ENCODE assay signal across 17 cellular contexts in genomic region chr20:54681869-54682268, GRCh38.
DNase-seq lines count a peak whose midpoint lies in the region; ATAC-seq and TF ChIP-seq lines count a peak whose summit lies in the region.
"Had no signal": no experiment of that assay in that cellular context is flagged by ENCODE, and none has a peak within 500 bp of the region (broad histone marks: within the 10 kb centered on the region; RNA-seq: fewer than 3 reads in every experiment).

No MANE protein-coding gene starts in this region.

- H4K5ac ChIP-seq in mesendoderm (ENCODE audit: low read length): no peak overlapping the region

- H3K9me3 ChIP-seq in ectodermal cell (ENCODE audit: control insufficient read depth, low read length) (no peaks in the 10 kb centered on the region), neural progenitor cell (ENCODE audit: low read depth) (no peaks in the 10 kb centered on the region), smooth muscle cell (replicated peaks; ENCODE audit: low read depth) (no peaks in the 10 kb centered on the region)
- H3K9me3 ChIP-seq: Caco-2 had no signal

- H2AFZ ChIP-seq in neural progenitor cell (replicated peaks) (peak overlapping the region; percentile 15), smooth muscle cell (ENCODE audit: low read depth) (no peak overlapping the region)
- H2AFZ ChIP-seq: GM23248 had no signal

- no peak overlapping the region for H2BK5ac ChIP-seq in mesendoderm (ENCODE audit: low read length)

- no peak overlapping the region for H2BK15ac ChIP-seq in mesendoderm (replicated peaks; ENCODE audit: low read depth)

- peak overlapping the region; percentile 11 for H3K4me2 ChIP-seq in neural progenitor cell
- H3K4me2 ChIP-seq in smooth muscle cell: no peak overlapping the region
- H3K4me2 ChIP-seq in mesendoderm (ENCODE audit: low read length): no peak overlapping the region

- CTCF ChIA-PET in activated CD4-positive, alpha-beta memory T cell treated with anti-CD3 and anti-CD28 coated beads, Interleukin-2, amount 10 ng/mL, durations not matched to agents 7 days and 5 days (lab: Charles Lee): interaction anchor here (0.7 to 2.3 kb wide), 3 partner anchors 13 to 34 kb away, joined by 3 to 10 read pairs (median 5); no protein-coding TSS in a partner anchor

- POLR2A ChIA-PET in activated CD4-positive, alpha-beta memory T cell treated with anti-CD3 and anti-CD28 coated beads, Interleukin-2, amount 10 ng/mL, durations not matched to agents 7 days and 5 days (lab: Charles Lee): no interaction called here

- H3K56ac ChIP-seq in mesendoderm (ENCODE audit: low read length): no peak overlapping the region

- H3K9me3 Mint-ChIP-seq in glutamatergic neuron (ENCODE audit: unreplicated experiment): no peaks in the 10 kb centered on the region
- peaks cover under 1% of the 10 kb centered on the region for H3K9me3 Mint-ChIP-seq in neural progenitor cell
- H3K9me3 Mint-ChIP-seq in activated CD4-positive, alpha-beta memory T cell treated with anti-CD3 and anti-CD28 coated beads, Interleukin-2, amount 10 ng/mL, durations not matched to agents 7 days and 5 days: no peaks in the 10 kb centered on the region
- H3K9me3 Mint-ChIP-seq: CD4-positive, alpha-beta T cell had no signal

- H3F3A ChIP-seq in neural progenitor cell (ENCODE audit: low read depth): no peaks in the 10 kb centered on the region
- no peaks in the 10 kb centered on the region for H3F3A ChIP-seq in smooth muscle cell (ENCODE audit: low read depth)

- H3K4me1 Mint-ChIP-seq in glutamatergic neuron (ENCODE audit: low read depth, unreplicated experiment): peaks cover 16% of the 10 kb centered on the region
- peaks cover 33% of the 10 kb centered on the region for H3K4me1 Mint-ChIP-seq in neural progenitor cell
- no peaks in the 10 kb centered on the region for H3K4me1 Mint-ChIP-seq in activated CD4-positive, alpha-beta memory T cell treated with anti-CD3 and anti-CD28 coated beads, Interleukin-2, amount 10 ng/mL, durations not matched to agents 7 days and 5 days

- H3K9ac ChIP-seq in neural progenitor cell (no peak overlapping the region), smooth muscle cell (ENCODE audit: low read depth) (no peak overlapping the region), mesendoderm (ENCODE audit: low read length) (no peak overlapping the region)
- H3K9ac ChIP-seq: GM23248 had no signal

- no peaks in the 10 kb centered on the region for H4K20me1 ChIP-seq in neural progenitor cell (ENCODE audit: low read depth)
- no peaks in the 10 kb centered on the region for H4K20me1 ChIP-seq in smooth muscle cell (ENCODE audit: low read depth)

- H3K27ac ChIP-seq in ectodermal cell (ENCODE audit: insufficient read depth, low read depth, low read length, poor library complexity, severe bottlenecking) (peak overlapping the region; percentile 20), neural progenitor cell (no peak overlapping the region), smooth muscle cell (ENCODE audit: low read depth) (peak overlapping the region; percentile 6), mesendoderm (ENCODE audit: low read depth, low read length) (no peak overlapping the region)
- H3K27ac ChIP-seq: C4-2B, GM23248 had no signal

- no peak overlapping the region for H3K4ac ChIP-seq in mesendoderm (ENCODE audit: low read depth, low read length)

- H3K36me3 ChIP-seq in ectodermal cell (ENCODE audit: control insufficient read depth, insufficient read depth, low read length): no peaks in the 10 kb centered on the region
- H3K36me3 ChIP-seq in neural progenitor cell: no peaks in the 10 kb centered on the region
- no peaks in the 10 kb centered on the region for H3K36me3 ChIP-seq in smooth muscle cell (ENCODE audit: low read depth)
- no peaks in the 10 kb centered on the region for H3K36me3 ChIP-seq in mesendoderm (ENCODE audit: control insufficient read depth, insufficient read depth, low read length)

- H3K4me1 ChIP-seq in ectodermal cell (ENCODE audit: control insufficient read depth, insufficient read depth, low read length) (peaks cover 16% of the 10 kb centered on the region), neural progenitor cell (peaks cover 12% of the 10 kb centered on the region), smooth muscle cell (ENCODE audit: low read depth) (no peaks in the 10 kb centered on the region), mesendoderm (ENCODE audit: control insufficient read depth, low read depth, low read length) (no peaks in the 10 kb centered on the region)
- H3K4me1 ChIP-seq: Caco-2 had no signal

- H3K27me3 ChIP-seq in ectodermal cell (ENCODE audit: control insufficient read depth, insufficient read depth, low read length, poor library complexity, severe bottlenecking) (no peaks in the 10 kb centered on the region), neural progenitor cell (no peaks in the 10 kb centered on the region), smooth muscle cell (ENCODE audit: low read depth) (no peaks in the 10 kb centered on the region), mesendoderm (ENCODE audit: insufficient read depth, low read length, poor library complexity) (no peaks in the 10 kb centered on the region)

- H3K4me3 Mint-ChIP-seq in glutamatergic neuron (ENCODE audit: unreplicated experiment) (no peak overlapping the region), neural progenitor cell (no peak overlapping the region)
- H3K4me3 Mint-ChIP-seq in activated CD4-positive, alpha-beta memory T cell treated with anti-CD3 and anti-CD28 coated beads, Interleukin-2, amount 10 ng/mL, durations not matched to agents 7 days and 5 days: no peak overlapping the region
- H3K4me3 Mint-ChIP-seq: CD4-positive, alpha-beta T cell had no signal

- no peak for TF ChIP-seq CTCF in glutamatergic neuron (IDR thresholded peaks at IDR 0.05; ENCODE audit: partially characterized antibody, unreplicated experiment)
- TF ChIP-seq CTCF in neural progenitor cell (IDR thresholded peaks at IDR 0.05): no peak
- TF ChIP-seq CTCF in smooth muscle cell (IDR thresholded peaks at IDR 0.05; ENCODE audit: borderline replicate concordance, insufficient read depth, poor library complexity, severe bottlenecking): no peak

- ATAC-seq in GM19455 (IDR thresholded peaks at IDR 0.05; ENCODE audit: unreplicated experiment): no peak
- ATAC-seq: GM12878, K562 had no signal

- H3K27ac Mint-ChIP-seq in glutamatergic neuron (ENCODE audit: unreplicated experiment) (peak overlapping the region; percentile 52), neural progenitor cell (peak overlapping the region; percentile 80)
- no peak overlapping the region for H3K27ac Mint-ChIP-seq in activated CD4-positive, alpha-beta memory T cell treated with anti-CD3 and anti-CD28 coated beads, Interleukin-2, amount 10 ng/mL, durations not matched to agents 7 days and 5 days
- H3K27ac Mint-ChIP-seq: CD4-positive, alpha-beta T cell had no signal

- no peak overlapping the region for H3K23ac ChIP-seq in mesendoderm (ENCODE audit: low read length)

- H3K79me1 ChIP-seq in mesendoderm (ENCODE audit: low read length): no peaks in the 10 kb centered on the region

- H3K18ac ChIP-seq in mesendoderm (ENCODE audit: low read length): no peak overlapping the region

- H3K36me3 Mint-ChIP-seq in glutamatergic neuron (ENCODE audit: unreplicated experiment) (no peaks in the 10 kb centered on the region), neural progenitor cell (no peaks in the 10 kb centered on the region)
- no peaks in the 10 kb centered on the region for H3K36me3 Mint-ChIP-seq in activated CD4-positive, alpha-beta memory T cell treated with anti-CD3 and anti-CD28 coated beads, Interleukin-2, amount 10 ng/mL, durations not matched to agents 7 days and 5 days (ENCODE audit: low read depth)

- H4K8ac ChIP-seq in mesendoderm (ENCODE audit: low read depth, low read length): no peak overlapping the region

- WGBS in ectodermal cell, 2 experiments: 79 to 84% methylated on average over 6 of the region's 6 CpGs
- WGBS in smooth muscle cell (ENCODE audit: low lambda C conversion rate): 81% methylated on average over 6 of the region's 6 CpGs
- no CpG with 5 or more reads among the region's 6 CpGs for WGBS in mesendoderm (ENCODE audit: extremely low coverage, insufficient coverage, low lambda C conversion rate)

- DNase-seq in glutamatergic neuron: no peak
- peak; percentile 33 for DNase-seq in neural progenitor cell (ENCODE audit: low spot score)
- no peak for DNase-seq in smooth muscle cell (lab: John Stamatoyannopoulos, UW; ENCODE audit: unreplicated experiment)
- no peak for DNase-seq in activated CD4-positive, alpha-beta memory T cell treated with anti-CD3 and anti-CD28 coated beads, Interleukin-2, amount 10 ng/mL, durations not matched to agents 7 days and 5 days
- no peak for DNase-seq in mesendoderm
- DNase-seq: ACHN; Caco-2; CD4-positive, alpha-beta T cell; DMS79 treated with DMSO at 0.1 percent for 48 hours; GM23248; HCEC 1CT; IMR-90 had no signal

- H3K79me2 ChIP-seq in neural progenitor cell (ENCODE audit: low read depth) (no peaks in the 10 kb centered on the region), smooth muscle cell (ENCODE audit: low read depth) (no peaks in the 10 kb centered on the region), mesendoderm (ENCODE audit: control insufficient read depth, insufficient read depth, low read length) (no peaks in the 10 kb centered on the region)

- H3K27me3 Mint-ChIP-seq in glutamatergic neuron (ENCODE audit: unreplicated experiment) (peaks cover 8% of the 10 kb centered on the region), neural progenitor cell (ENCODE audit: insufficient read depth, low read depth) (peaks cover 6% of the 10 kb centered on the region)
- peaks cover 5% of the 10 kb centered on the region for H3K27me3 Mint-ChIP-seq in activated CD4-positive, alpha-beta memory T cell treated with anti-CD3 and anti-CD28 coated beads, Interleukin-2, amount 10 ng/mL, durations not matched to agents 7 days and 5 days

- H3K4me3 ChIP-seq in ectodermal cell (ENCODE audit: insufficient read depth, low read depth, low read length) (no peak overlapping the region), neural progenitor cell (no peak overlapping the region), smooth muscle cell (no peak overlapping the region), mesendoderm (ENCODE audit: low read length) (no peak overlapping the region)
- H3K4me3 ChIP-seq: GM12878, GM23248, K562 had no signal

- H2BK120ac ChIP-seq in mesendoderm (ENCODE audit: low read depth, low read length): no peak overlapping the region

- H2AK5ac ChIP-seq in mesendoderm (ENCODE audit: low read length): no peak overlapping the region

Comparison
In these comparisons a context has a peak if more than half of its experiments do, and no peak if none do; other contexts are left out.
1. H3K27ac ChIP-seq: peak in ectodermal cell (single experiment) and smooth muscle cell (single experiment); none in neural progenitor cell (single experiment) and mesendoderm (single experiment).